Comparison of ENCODE assay signal across 32 cellular contexts in genomic region chr20:3479025-3479424, GRCh38.
"Had no signal": no experiment of that assay in that cellular context is flagged by ENCODE, and none has a peak within 500 bp of the region (broad histone marks: within the 10 kb centered on the region; RNA-seq: fewer than 3 reads in every experiment).

No MANE protein-coding gene starts in this region.

- H3K27ac Mint-ChIP-seq: activated CD4-positive, alpha-beta memory T cell treated with anti-CD3 and anti-CD28 coated beads for 36 hours; activated naive CD4-positive, alpha-beta T cell treated with anti-CD3 and anti-CD28 coated beads, Interleukin-2, amount 50 U/mL, for 72 hours; activated naive CD8-positive, alpha-beta T cell treated with anti-CD3 and anti-CD28 coated beads, Interleukin-2, amount 50 U/mL, for 24 hours; brain; WTC11 had no signal

- ATAC-seq: activated naive CD4-positive, alpha-beta T cell treated with anti-CD3 and anti-CD28 coated beads, Interleukin-2, amount 50 U/mL, for 72 hours; activated naive CD8-positive, alpha-beta T cell treated with anti-CD3 and anti-CD28 coated beads, Interleukin-2, amount 50 U/mL, for 24 hours; activated T-cell treated with anti-CD3 and anti-CD28 coated beads, Interleukin-2, amount 50 U/mL, for 4 hours; SK-N-SH treated with all-trans-retinoic acid at 6 μM for 48 hours; WTC11 had no signal

- DNase-seq: activated CD4-positive, alpha-beta memory T cell treated with anti-CD3 and anti-CD28 coated beads for 36 hours; activated CD4-positive, alpha-beta T cell treated with anti-CD3 and anti-CD28 coated beads for 48 hours; activated CD4-positive, CD25-positive, alpha-beta regulatory T cell treated with anti-CD3 and anti-CD28 coated beads, Interleukin-2, amount 50 U/mL, for 72 hours; activated CD8-positive, alpha-beta memory T cell treated with anti-CD3 and anti-CD28 coated beads for 24 hours; activated effector memory CD4-positive, alpha-beta T cell treated with anti-CD3 and anti-CD28 coated beads, Interleukin-2, amount 50 U/mL, for 16 hours; activated naive CD4-positive, alpha-beta T cell treated with Interleukin-2 at 50 U/mL for 16 hours; activated naive CD8-positive, alpha-beta T cell treated with anti-CD3 and anti-CD28 coated beads, Interleukin-2, amount 50 U/mL, for 24 hours; activated T-cell treated with anti-CD3 and anti-CD28 coated beads, Interleukin-2, amount 50 U/mL, for 4 hours; amniotic stem cell; MG63; MV-4-11; NCI-H1092 treated with DMSO at 0.1 percent for 48 hours; NCI-H1417 treated with DMSO at 0.1 percent for 48 hours; NCI-H1694; NCI-H2029; NCI-H2107; NCI-H2171 treated with DMSO at 0.1 percent for 48 hours; NCI-H226; NCI-H510A; NCI-H526 treated with DMSO at 0.1 percent for 48 hours; NK-92 treated with Interleukin-12 subunit alpha and Interleukin-12 subunit beta, amount 100 ng/mL, for 24 hours; OCI-M1; Peyer's patch; SHP77; SW 1271 had no signal

- H3K4me1 ChIP-seq: SJSA1 had no signal

- H3K36me3 Mint-ChIP-seq: activated CD4-positive, alpha-beta memory T cell treated with anti-CD3 and anti-CD28 coated beads for 36 hours; WTC11 had no signal

- H3K4me1 Mint-ChIP-seq: WTC11 had no signal

- H3K27me3 ChIP-seq: cardiac muscle cell, MG63, Peyer's patch, SJSA1 had no signal

- H3K36me3 ChIP-seq: cardiac muscle cell, MG63, Peyer's patch, SJSA1 had no signal

- H3K9me3 ChIP-seq: MG63, Peyer's patch, SJSA1 had no signal

- H3K4me3 ChIP-seq: cardiac muscle cell, MG63, Peyer's patch, SJSA1 had no signal

- H3K27me3 Mint-ChIP-seq: activated CD4-positive, alpha-beta memory T cell treated with anti-CD3 and anti-CD28 coated beads for 36 hours; activated naive CD8-positive, alpha-beta T cell treated with anti-CD3 and anti-CD28 coated beads, Interleukin-2, amount 50 U/mL, for 24 hours; brain had no signal

- H3K27ac ChIP-seq: cardiac muscle cell, Peyer's patch, RWPE1, SJSA1 had no signal

- H3K9me3 Mint-ChIP-seq: activated CD4-positive, alpha-beta memory T cell treated with anti-CD3 and anti-CD28 coated beads for 36 hours; activated naive CD4-positive, alpha-beta T cell treated with anti-CD3 and anti-CD28 coated beads, Interleukin-2, amount 50 U/mL, for 72 hours; activated naive CD8-positive, alpha-beta T cell treated with anti-CD3 and anti-CD28 coated beads, Interleukin-2, amount 50 U/mL, for 24 hours; activated T-cell treated with anti-CD3 and anti-CD28 coated beads, Interleukin-2, amount 50 U/mL, for 4 hours; WTC11 had no signal

- H3K4me3 Mint-ChIP-seq: activated CD4-positive, alpha-beta memory T cell treated with anti-CD3 and anti-CD28 coated beads for 36 hours; activated naive CD8-positive, alpha-beta T cell treated with anti-CD3 and anti-CD28 coated beads, Interleukin-2, amount 50 U/mL, for 24 hours; activated T-cell treated with anti-CD3 and anti-CD28 coated beads, Interleukin-2, amount 50 U/mL, for 4 hours; brain; WTC11 had no signal
